22 cellular contexts compared by ENCODE assay signal in genomic region chr12:87967871-87968270, GRCh38.
A peak's percentile ranks its signal among the peaks of the same experiment; 100 is the strongest.
DNase-seq lines count a peak whose midpoint lies in the region; ATAC-seq and TF ChIP-seq lines count a peak whose summit lies in the region.
"Had no signal": no experiment of that assay in that cellular context is flagged by ENCODE, and none has a peak within 500 bp of the region (broad histone marks: within the 10 kb centered on the region; RNA-seq: fewer than 3 reads in every experiment).

No MANE protein-coding gene starts in this region.

- no peaks in the 10 kb centered on the region for H3K36me3 Mint-ChIP-seq in activated CD8-positive, alpha-beta memory T cell treated with anti-CD3 and anti-CD28 coated beads, Interleukin-2, amount 10 ng/mL, durations not matched to agents 7 days and 5 days
- no peaks in the 10 kb centered on the region for H3K36me3 Mint-ChIP-seq in activated naive CD4-positive, alpha-beta T cell treated with anti-CD3 and anti-CD28 coated beads, Interleukin-2, amount 10 ng/mL, durations not matched to agents 7 days and 5 days
- H3K36me3 Mint-ChIP-seq: activated naive CD8-positive, alpha-beta T cell had no signal

- H3K4me1 Mint-ChIP-seq in activated CD8-positive, alpha-beta memory T cell treated with anti-CD3 and anti-CD28 coated beads, Interleukin-2, amount 10 ng/mL, durations not matched to agents 7 days and 5 days: no peaks in the 10 kb centered on the region
- H3K4me1 Mint-ChIP-seq in activated naive CD4-positive, alpha-beta T cell treated with anti-CD3 and anti-CD28 coated beads, Interleukin-2, amount 10 ng/mL, durations not matched to agents 7 days and 5 days: no peaks in the 10 kb centered on the region
- H3K4me1 Mint-ChIP-seq: nephron had no signal

- H3K4me3 Mint-ChIP-seq in activated CD8-positive, alpha-beta memory T cell treated with anti-CD3 and anti-CD28 coated beads, Interleukin-2, amount 10 ng/mL, durations not matched to agents 7 days and 5 days: no peak overlapping the region
- H3K4me3 Mint-ChIP-seq in activated naive CD4-positive, alpha-beta T cell treated with anti-CD3 and anti-CD28 coated beads, Interleukin-2, amount 10 ng/mL, durations not matched to agents 7 days and 5 days: no peak overlapping the region
- H3K4me3 Mint-ChIP-seq: activated naive CD8-positive, alpha-beta T cell; nephron had no signal

- CTCF ChIA-PET in activated CD8-positive, alpha-beta memory T cell treated with anti-CD3 and anti-CD28 coated beads, Interleukin-2, amount 10 ng/mL, durations not matched to agents 7 days and 5 days (lab: Charles Lee): no interaction called here
- CTCF ChIA-PET in activated naive CD4-positive, alpha-beta T cell treated with anti-CD3 and anti-CD28 coated beads, Interleukin-2, amount 10 ng/mL, durations not matched to agents 7 days and 5 days (lab: Charles Lee): no interaction called here

- DNase-seq in Ammon's horn (ENCODE audit: low spot score): peak; percentile 6
- peak; percentile 8 for DNase-seq in M059J (ENCODE audit: low read depth)
- DNase-seq in NCI-H446 (lab: John Stamatoyannopoulos, UW): peak; percentile 75 to 78
- peak; percentile 73 for DNase-seq in choroid plexus epithelial cell (ENCODE audit: low read depth)
- DNase-seq in DMS114 treated with DMSO at 0.1 percent for 48 hours (lab: John Stamatoyannopoulos, UW; ENCODE audit: unreplicated experiment): no peak
- no peak for DNase-seq in hippocampal formation (lab: John Stamatoyannopoulos, UW)
- no peak for DNase-seq in activated CD8-positive, alpha-beta memory T cell treated with anti-CD3 and anti-CD28 coated beads, Interleukin-2, amount 10 ng/mL, durations not matched to agents 7 days and 5 days
- no peak for DNase-seq in activated naive CD4-positive, alpha-beta T cell treated with anti-CD3 and anti-CD28 coated beads, Interleukin-2, amount 10 ng/mL, durations not matched to agents 7 days and 5 days
- DNase-seq: activated CD4-positive, CD25-positive, alpha-beta regulatory T cell; activated T-cell treated with anti-CD3 and anti-CD28 coated beads, Interleukin-2, amount 50 U/mL, for 48 hours; body of pancreas; dermis blood vessel endothelial cell; foreskin melanocyte; Karpas-422; kidney glomerular epithelial cell; NCI-H526 treated with DMSO at 0.1 percent for 48 hours; stomach; T1000; trophoblast cell had no signal

- H3K27me3 Mint-ChIP-seq in activated CD8-positive, alpha-beta memory T cell treated with anti-CD3 and anti-CD28 coated beads, Interleukin-2, amount 10 ng/mL, durations not matched to agents 7 days and 5 days: no peaks in the 10 kb centered on the region
- no peaks in the 10 kb centered on the region for H3K27me3 Mint-ChIP-seq in activated naive CD4-positive, alpha-beta T cell treated with anti-CD3 and anti-CD28 coated beads, Interleukin-2, amount 10 ng/mL, durations not matched to agents 7 days and 5 days
- H3K27me3 Mint-ChIP-seq: activated naive CD8-positive, alpha-beta T cell had no signal

- no peak for TF ChIP-seq CTCF in choroid plexus epithelial cell (conservative IDR thresholded peaks at IDR 0.05; ENCODE audit: low read depth, low read length)

- no peak overlapping the region for H3K27ac Mint-ChIP-seq in activated CD8-positive, alpha-beta memory T cell treated with anti-CD3 and anti-CD28 coated beads, Interleukin-2, amount 10 ng/mL, durations not matched to agents 7 days and 5 days
- H3K27ac Mint-ChIP-seq in activated naive CD4-positive, alpha-beta T cell treated with anti-CD3 and anti-CD28 coated beads, Interleukin-2, amount 10 ng/mL, durations not matched to agents 7 days and 5 days: no peak overlapping the region
- H3K27ac Mint-ChIP-seq: activated naive CD8-positive, alpha-beta T cell; nephron had no signal

- no peak for ATAC-seq in activated CD8-positive, alpha-beta memory T cell treated with anti-CD3 and anti-CD28 coated beads, Interleukin-2, amount 10 ng/mL, durations not matched to agents 7 days and 5 days
- ATAC-seq: body of pancreas, Panc1 had no signal

- no peak overlapping the region for H3K4me3 ChIP-seq in choroid plexus epithelial cell (ENCODE audit: low read depth, low read length)
- H3K4me3 ChIP-seq: body of pancreas, stomach had no signal

- no peaks in the 10 kb centered on the region for H3K9me3 Mint-ChIP-seq in activated CD8-positive, alpha-beta memory T cell treated with anti-CD3 and anti-CD28 coated beads, Interleukin-2, amount 10 ng/mL, durations not matched to agents 7 days and 5 days (ENCODE audit: low read depth)
- peaks cover 1% of the 10 kb centered on the region for H3K9me3 Mint-ChIP-seq in activated naive CD4-positive, alpha-beta T cell treated with anti-CD3 and anti-CD28 coated beads, Interleukin-2, amount 10 ng/mL, durations not matched to agents 7 days and 5 days

Comparison
In these comparisons a context has a peak if more than half of its experiments do, and no peak if none do; other contexts are left out.
1. DNase-seq: peak in Ammon's horn (single experiment), M059J (single experiment), NCI-H446 (2 of 2) and choroid plexus epithelial cell (single experiment); none in DMS114 treated with DMSO at 0.1 percent for 48 hours (single experiment), hippocampal formation (0 of 2), activated CD8-positive, alpha-beta memory T cell treated with anti-CD3 and anti-CD28 coated beads, Interleukin-2, amount 10 ng/mL, durations not matched to agents 7 days and 5 days (single experiment) and activated naive CD4-positive, alpha-beta T cell treated with anti-CD3 and anti-CD28 coated beads, Interleukin-2, amount 10 ng/mL, durations not matched to agents 7 days and 5 days (single experiment).